ENCODE assay signal across 12 cellular contexts in the genomic region with DNA sequence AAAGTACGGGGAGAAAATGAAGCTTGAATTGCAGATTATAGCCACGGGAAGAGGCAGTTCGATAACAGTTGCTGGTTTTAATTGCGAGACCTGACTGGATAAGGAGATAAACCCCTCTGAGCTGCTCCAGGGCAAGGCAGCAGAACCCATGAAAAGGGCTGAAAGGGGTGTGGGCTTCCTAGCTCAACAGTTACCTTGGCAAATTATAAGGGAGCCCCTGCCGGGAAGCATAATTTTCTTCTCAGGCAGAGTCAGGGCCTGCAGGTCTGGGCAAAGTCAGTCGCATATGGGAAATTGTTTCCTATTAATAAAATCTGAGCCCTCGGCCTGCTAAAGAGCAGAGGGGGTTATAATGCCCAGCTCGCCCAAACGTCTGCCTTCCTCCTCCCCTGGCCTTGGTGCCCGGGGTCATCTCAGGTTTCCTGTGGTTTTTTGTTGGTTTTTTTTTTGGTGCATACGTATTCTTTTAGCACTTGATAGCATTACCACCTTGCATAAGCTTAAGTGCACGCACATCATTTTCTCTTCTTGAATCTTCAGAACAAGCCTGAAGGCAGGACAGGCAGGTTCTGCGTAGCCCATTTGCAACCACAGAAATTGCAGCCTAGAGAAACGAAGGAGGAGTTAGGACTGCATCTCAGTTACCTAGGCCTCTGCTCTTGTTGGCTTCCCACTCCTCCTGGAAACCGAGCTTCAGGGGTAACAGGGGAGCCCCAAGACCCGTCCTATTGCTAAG. TPM values are rescaled to one million over a fixed set of nuclear protein-coding genes. Genes with fewer than 3 reads are reported as not detected.
DNase-seq lines count a peak whose midpoint lies in the region; ATAC-seq, FAIRE-seq and TF ChIP-seq lines count a peak whose summit lies in the region.
"Had no signal": no experiment of that assay in that cellular context is flagged by ENCODE, and none has a peak within 500 bp of the region (broad histone marks: within the 10 kb centered on the region; RNA-seq: fewer than 3 reads in every experiment).

No MANE protein-coding gene starts in this region.

- peak in 1 of 2 experiments; percentile 34; a peak in 2 of 4 replicates for TF ChIP-seq EP300 in SK-N-SH (IDR thresholded peaks at IDR 0.05; ENCODE audit: borderline replicate concordance in 1 of 2, low read depth in 1 of 2, low read length in 1 of 2)

- no peak for ATAC-seq in SK-N-SH treated with all-trans-retinoic acid at 6 μM for 48 hours
- ATAC-seq in body of pancreas = no peak
- ATAC-seq: A549, sciatic nerve had no signal

- intact Hi-C loops in body of pancreas (cut with DNase I) (no loop called here), spleen (cut with DNase I; ENCODE audit: low total_unique reads) (no loop called here), testis (cut with DNase I; ENCODE audit: low total_unique reads) (no loop called here)

- TF ChIP-seq POLR2A in body of pancreas (IDR thresholded peaks at IDR 0.05) = no peak
- no peak for TF ChIP-seq POLR2A in spleen (IDR thresholded peaks at IDR 0.05)
- TF ChIP-seq POLR2A in testis (IDR thresholded peaks at IDR 0.05) = no peak

- H3K36me3 ChIP-seq in SK-N-SH (replicated peaks in 1 of 2; ENCODE audit: control insufficient read depth in 1 of 2, insufficient read depth in 2 of 2, low read length in 1 of 2) = no peaks in the 10 kb centered on the region
- no peaks in the 10 kb centered on the region for H3K36me3 ChIP-seq in body of pancreas (replicated peaks in 1 of 2; ENCODE audit: insufficient read depth in 1 of 2, low read depth in 2 of 2)
- peaks cover 0 to 30% (median 5%) of the 10 kb centered on the region in 6 donors for H3K36me3 ChIP-seq in spleen
- H3K36me3 ChIP-seq in testis (ENCODE audit: low read depth, missing control alignments) = no peaks in the 10 kb centered on the region

- H2AFZ ChIP-seq in SK-N-SH (ENCODE audit: low read depth) = no peak overlapping the region

- H3K9me3 ChIP-seq in SK-N-SH (no peaks in the 10 kb centered on the region), body of pancreas (no peaks in the 10 kb centered on the region), spleen (no peaks in the 10 kb centered on the region), testis (no peaks in the 10 kb centered on the region)
- H3K9me3 ChIP-seq: A549 had no signal

- no peak overlapping the region for H3K9ac ChIP-seq in SK-N-SH

- TF ChIP-seq CTCF in SK-N-SH (IDR thresholded peaks at IDR 0.05) (no peak), body of pancreas (IDR thresholded peaks at IDR 0.05) (no peak), spleen (IDR thresholded peaks at IDR 0.05 in 8 of 11, conservative IDR thresholded peaks at IDR 0.05 in 3 of 11) (no peak), testis (IDR thresholded peaks at IDR 0.05) (no peak)

- H3K27me3 ChIP-seq in SK-N-SH (ENCODE audit: insufficient read depth) = no peaks in the 10 kb centered on the region
- H3K27me3 ChIP-seq in body of pancreas = no peaks in the 10 kb centered on the region
- H3K27me3 ChIP-seq in spleen (replicated peaks in 1 of 7) = no peaks in the 10 kb centered on the region
- no peaks in the 10 kb centered on the region for H3K27me3 ChIP-seq in testis

- 72% methylated on average over 15 of the region's 16 CpGs for WGBS in SK-N-SH (ENCODE audit: low lambda C conversion rate)
- WGBS in body of pancreas, 2 donors = 48 to 56% methylated on average over 15 to 16 of the region's 16 CpGs
- WGBS in spleen, 5 donors = 49 to 52% (median 50%) methylated on average over 14 to 16 of the region's 16 CpGs
- 56 to 63% methylated on average over 16 of the region's 16 CpGs for WGBS in testis, 2 donors

- DNase-seq in SK-N-SH (peak; percentile 64), NCI-H2196 (lab: John Stamatoyannopoulos, UW; ENCODE audit: unreplicated experiment) (peak; percentile 45), body of pancreas (no peak), spleen (no peak), urothelium cell line (ENCODE audit: low spot score) (no peak), testis (no peak), Kasumi-1 (lab: John Stamatoyannopoulos, UW) (no peak)
- DNase-seq: NCI-H510A treated with DMSO at 0.1 percent for 48 hours, SW 1271 had no signal

- H3K9me2 ChIP-seq in SK-N-SH = no peaks in the 10 kb centered on the region

- no peak overlapping the region for H3K4me2 ChIP-seq in SK-N-SH
- H3K4me2 ChIP-seq: A549 had no signal

- POLR2A ChIA-PET in SK-N-SH (lab: Yijun Ruan, JAX) = interaction anchor here (1.2 to 1.3 kb wide), 2 partner anchors 9 to 38 kb away, joined by 3 to 6 read pairs; no protein-coding TSS in a partner anchor

- CTCF ChIA-PET in SK-N-SH (lab: Yijun Ruan, JAX) = interaction anchor here (0.6 to 2.2 kb wide), 12 partner anchors 12 to 157 kb away, joined by 3 to 8 read pairs (median 4); no protein-coding TSS in a partner anchor

- peaks cover 0 to 46% of the 10 kb centered on the region in 2 experiments; a peak in 1 of 4 replicates for H3K4me1 ChIP-seq in SK-N-SH (ENCODE audit: control insufficient read depth in 1 of 2, insufficient read depth in 2 of 2, low read depth in 1 of 2, low read length in 1 of 2)
- H3K4me1 ChIP-seq in body of pancreas = peaks cover 30% of the 10 kb centered on the region
- peaks cover 9 to 39% (median 15%) of the 10 kb centered on the region in 6 donors for H3K4me1 ChIP-seq in spleen
- peaks cover 21% of the 10 kb centered on the region for H3K4me1 ChIP-seq in testis
- H3K4me1 ChIP-seq: A549 had no signal

- no peak for FAIRE-seq in urothelium cell line (lab: Jason Lieb, UNC)
- FAIRE-seq: A549 had no signal

- H4K20me1 ChIP-seq in SK-N-SH (ENCODE audit: insufficient read depth) = no peaks in the 10 kb centered on the region

- H3F3A ChIP-seq in SK-N-SH (replicated peaks; ENCODE audit: insufficient read depth) = no peaks in the 10 kb centered on the region

- TF ChIP-seq RAD21 in SK-N-SH (IDR thresholded peaks at IDR 0.05; ENCODE audit: low read length) = 0 out of 2 replicates have a peak, but pooled peaks have one; percentile 8

- H3K79me2 ChIP-seq in SK-N-SH (ENCODE audit: insufficient read depth) = no peaks in the 10 kb centered on the region

- H3K27ac ChIP-seq in SK-N-SH (ENCODE audit: low read depth in 2 of 2, low read length in 1 of 2) (peak overlapping the region in 1 of 2 experiments; percentile 75; a peak in 2 of 4 replicates), body of pancreas (peak overlapping the region; percentile 5 to 65 (median 18)), spleen (peak overlapping the region in 5 of 8 donors; percentile 4 to 44 (median 32)), testis (peak overlapping the region in 1 of 2 donors; percentile 26)
- H3K27ac ChIP-seq: A549 had no signal

- H3K4me3 ChIP-seq in SK-N-SH (ENCODE audit: low read depth in 2 of 2, low read length in 1 of 2) = no peak overlapping the region
- no peak overlapping the region for H3K4me3 ChIP-seq in body of pancreas
- no peak overlapping the region for H3K4me3 ChIP-seq in spleen
- no peak overlapping the region for H3K4me3 ChIP-seq in testis
- H3K4me3 ChIP-seq: A549 had no signal

TF ChIP-seq in SK-N-SH, 30 proteins besides CTCF, POLR2A, EP300 and RAD21 (continues in another document):
- TF ChIP-seq RCOR1 (IDR thresholded peaks at IDR 0.05; ENCODE audit: low read length) (peak; percentile 44; the same call in 1 of the 2 replicates), YY1 (IDR thresholded peaks at IDR 0.05; ENCODE audit: low read depth) (no peak), TAF1 (IDR thresholded peaks at IDR 0.05; ENCODE audit: borderline replicate concordance, low read depth, low read length) (no peak), GATA2 (CRISPR knock-in tag; IDR thresholded peaks at IDR 0.05) (peak; percentile 75)
- TF ChIP-seq, protein P1, sequence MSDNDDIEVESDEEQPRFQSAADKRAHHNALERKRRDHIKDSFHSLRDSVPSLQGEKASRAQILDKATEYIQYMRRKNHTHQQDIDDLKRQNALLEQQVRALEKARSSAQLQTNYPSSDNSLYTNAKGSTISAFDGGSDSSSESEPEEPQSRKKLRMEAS (IDR thresholded peaks at IDR 0.05; ENCODE audit: low read depth) = no peak

TF ChIP-seq in SK-N-SH treated with all-trans-retinoic acid at 6 μM for 48 hours, 23 proteins besides CTCF, POLR2A, EP300 and RAD21 (continues in another document):
- no peak for TF ChIP-seq ESRRG (CRISPR knock-in tag; IDR thresholded peaks at IDR 0.05)
- TF ChIP-seq ZNF8 (CRISPR knock-in tag; IDR thresholded peaks at IDR 0.05) = no peak
- TF ChIP-seq ZNF565 (CRISPR knock-in tag; conservative IDR thresholded peaks at IDR 0.05; ENCODE audit: low read depth) = no peak
- no peak for TF ChIP-seq ZFP3 (CRISPR knock-in tag; IDR thresholded peaks at IDR 0.05)
- no peak for TF ChIP-seq ISL1 (CRISPR knock-in tag; IDR thresholded peaks at IDR 0.05)
- no peak for TF ChIP-seq RARB (CRISPR knock-in tag; IDR thresholded peaks at IDR 0.05)

RNA-seq across cellular contexts. Expression of gene SELENON, which starts 33.9 kb away (rescaled TPM):
- polyA plus RNA-seq in SK-N-SH (2012; rRNA removed) = 32.7 and 56.2 TPM in 2 replicates
- polyA plus RNA-seq in SK-N-SH (2012; cell fraction: cytosol; rRNA removed) = 42.6 and 69.9 TPM in 2 replicates
- 38.4 and 59.7 TPM in 2 replicates for polyA plus RNA-seq in SK-N-SH (2012; cell fraction: nucleus; rRNA removed)
- total RNA-seq in body of pancreas = 10 to 100 TPM; 22.8 to 27.4 TPM
- total RNA-seq in spleen = 10 to 100 TPM; 41.4 to 80.9 (median 59.2) TPM
- polyA plus RNA-seq in spleen = 10 to 100 TPM in 1 of 3 donors, 1 to 10 TPM in 2; 9.7 to 25.8 (median 9.7) TPM
- 10 to 100 TPM; 17.2 to 29.8 TPM for total RNA-seq in testis
- polyA plus RNA-seq in testis (ENCODE audit: insufficient read depth, low read depth, low replicate concordance) = 30.7 TPM

RNA-seq across cellular contexts. Expression of gene MTFR1L, which starts 53.7 kb away (rescaled TPM):
- 53.6 and 61.2 TPM in 2 replicates for polyA plus RNA-seq in SK-N-SH (2012; rRNA removed)
- polyA plus RNA-seq in SK-N-SH (2012; cell fraction: cytosol; rRNA removed) = 32.7 and 39.0 TPM in 2 replicates
- polyA plus RNA-seq in SK-N-SH (2012; cell fraction: nucleus; rRNA removed) = 205 and 223 TPM in 2 replicates
- 10 to 100 TPM; 39.7 to 56.4 TPM for total RNA-seq in body of pancreas
- total RNA-seq in spleen = 10 to 100 TPM; 44.6 to 74.7 (median 53.7) TPM
- 10 to 100 TPM; 32.1 to 44.3 (median 43.0) TPM for polyA plus RNA-seq in spleen
- total RNA-seq in testis = 100 to 1,000 TPM; 148 to 166 TPM
- polyA plus RNA-seq in testis (ENCODE audit: insufficient read depth, low read depth, low replicate concordance) = 253 TPM

Comparison
In these comparisons a context has a peak if more than half of its experiments do, and no peak if none do; other contexts are left out.
1. DNase-seq: peak in SK-N-SH (single experiment) and NCI-H2196 (single experiment); none in body of pancreas (0 of 4), spleen (single experiment), urothelium cell line (single experiment), testis (single experiment) and Kasumi-1 (0 of 2).